In genomic region chr2:233572468-233572867, GRCh38 we compare ENCODE assay signal across 26 cellular contexts. TPM values are rescaled to one million over a fixed set of nuclear protein-coding genes. Genes with fewer than 3 reads are reported as not detected.
"Had no signal": no experiment of that assay in that cellular context is flagged by ENCODE, and none has a peak within 500 bp of the region (broad histone marks: within the 10 kb centered on the region; RNA-seq: fewer than 3 reads in every experiment).

No MANE protein-coding gene starts in this region.

- H3K36me3 ChIP-seq: esophagus muscularis mucosa, lower lobe of right lung, spleen, transverse colon had no signal

- H3K9me3 Mint-ChIP-seq: activated naive CD4-positive, alpha-beta T cell treated with anti-CD3 and anti-CD28 coated beads, Interleukin-2, amount 50 U/mL, for 24 hours; activated naive CD8-positive, alpha-beta T cell treated with anti-CD3 and anti-CD28 coated beads, Interleukin-2, amount 50 U/mL, for 24 hours; effector memory CD8-positive, alpha-beta T cell; natural killer cell had no signal

- H3K27ac ChIP-seq: esophagus muscularis mucosa, lower lobe of right lung, spleen, testis, transverse colon had no signal

- ATAC-seq: activated CD8-positive, alpha-beta memory T cell treated with anti-CD3 and anti-CD28 coated beads, Interleukin-2, amount 10 ng/mL, durations not matched to agents 7 days and 5 days; activated CD8-positive, alpha-beta T cell treated with anti-CD3 and anti-CD28 coated beads, Interleukin-2, amount 10 ng/mL, durations not matched to agents 7 days and 5 days; activated naive CD8-positive, alpha-beta T cell treated with anti-CD3 and anti-CD28 coated beads, Interleukin-2, amount 50 U/mL, for 24 hours; effector memory CD8-positive, alpha-beta T cell; left lobe of liver; lower lobe of right lung; natural killer cell; right cardiac atrium; stimulated activated naive CD8-positive, alpha-beta T cell treated with anti-CD3 and anti-CD28 coated beads, Interleukin-15, Interleukin-2, amounts not matched to agents 100 U/mL and 50 U/mL, for 24 hours had no signal

- H3K4me1 ChIP-seq: esophagus muscularis mucosa, lower lobe of right lung, spleen, testis, transverse colon had no signal

- H3K4me1 Mint-ChIP-seq: activated CD8-positive, alpha-beta memory T cell treated with anti-CD3 and anti-CD28 coated beads, Interleukin-2, amount 10 ng/mL, durations not matched to agents 7 days and 5 days; activated naive CD4-positive, alpha-beta T cell treated with anti-CD3 and anti-CD28 coated beads, Interleukin-2, amount 50 U/mL, for 24 hours; activated naive CD8-positive, alpha-beta T cell treated with anti-CD3 and anti-CD28 coated beads, Interleukin-2, amount 50 U/mL, for 24 hours; natural killer cell had no signal

- H3K36me3 Mint-ChIP-seq: activated CD8-positive, alpha-beta memory T cell treated with anti-CD3 and anti-CD28 coated beads, Interleukin-2, amount 10 ng/mL, durations not matched to agents 7 days and 5 days; activated naive CD4-positive, alpha-beta T cell treated with anti-CD3 and anti-CD28 coated beads, Interleukin-2, amount 50 U/mL, for 24 hours; natural killer cell had no signal

- H3K4me3 Mint-ChIP-seq: activated CD8-positive, alpha-beta memory T cell treated with anti-CD3 and anti-CD28 coated beads, Interleukin-2, amount 10 ng/mL, durations not matched to agents 7 days and 5 days; activated CD8-positive, alpha-beta T cell treated with anti-CD3 and anti-CD28 coated beads, Interleukin-2, amount 10 ng/mL, durations not matched to agents 7 days and 5 days; activated naive CD4-positive, alpha-beta T cell treated with anti-CD3 and anti-CD28 coated beads, Interleukin-2, amount 50 U/mL, for 24 hours; activated naive CD8-positive, alpha-beta T cell treated with anti-CD3 and anti-CD28 coated beads, Interleukin-2, amount 50 U/mL, for 24 hours; effector memory CD8-positive, alpha-beta T cell; natural killer cell had no signal

- H3K27me3 Mint-ChIP-seq: activated naive CD4-positive, alpha-beta T cell treated with anti-CD3 and anti-CD28 coated beads, Interleukin-2, amount 50 U/mL, for 24 hours had no signal

- H3K9me3 ChIP-seq: esophagus muscularis mucosa, lower lobe of right lung, spleen, testis, transverse colon had no signal

- H3K27ac Mint-ChIP-seq: activated CD8-positive, alpha-beta memory T cell treated with anti-CD3 and anti-CD28 coated beads, Interleukin-2, amount 10 ng/mL, durations not matched to agents 7 days and 5 days; activated CD8-positive, alpha-beta T cell treated with anti-CD3 and anti-CD28 coated beads, Interleukin-2, amount 10 ng/mL, durations not matched to agents 7 days and 5 days; activated naive CD4-positive, alpha-beta T cell treated with anti-CD3 and anti-CD28 coated beads, Interleukin-2, amount 50 U/mL, for 24 hours; activated naive CD8-positive, alpha-beta T cell treated with anti-CD3 and anti-CD28 coated beads, Interleukin-2, amount 50 U/mL, for 24 hours; activated T-helper 2 cell treated with anti-CD3 and anti-CD28 coated beads, Interferon-gamma antibody, Interleukin-2, Interleukin-4, amounts not matched to agents 10 μg/mL and 5 μg/mL and 100 μg/mL, durations not matched to agents 14 hours and 24 hours and 36 hours; effector memory CD8-positive, alpha-beta T cell; natural killer cell had no signal

- H3K27me3 ChIP-seq: esophagus muscularis mucosa, spleen, testis, transverse colon had no signal

- DNase-seq: activated CD4-positive, alpha-beta T cell treated with anti-CD3 and anti-CD28 coated beads for 1 hour; activated CD8-positive, alpha-beta memory T cell treated with anti-CD3 and anti-CD28 coated beads, Interleukin-2, amount 10 ng/mL, durations not matched to agents 7 days and 5 days; activated CD8-positive, alpha-beta T cell treated with anti-CD3 and anti-CD28 coated beads, Interleukin-2, amount 10 ng/mL, durations not matched to agents 7 days and 5 days; activated naive CD8-positive, alpha-beta T cell treated with anti-CD3 and anti-CD28 coated beads, Interleukin-2, amount 50 U/mL, for 24 hours; activated T-cell treated with anti-CD3 and anti-CD28 coated beads, Interleukin-2, amount 50 U/mL, for 48 hours; amygdala; caudate nucleus; cortex of kidney; effector memory CD8-positive, alpha-beta T cell; kidney glomerular epithelial cell; lower lobe of right lung; mesendoderm; natural killer cell; right cardiac atrium; spleen; stimulated activated naive CD8-positive, alpha-beta T cell treated with anti-CD3 and anti-CD28 coated beads, Interleukin-15, Interleukin-2, amounts not matched to agents 100 U/mL and 50 U/mL, for 24 hours; testis; transverse colon had no signal

- H3K4me3 ChIP-seq: esophagus muscularis mucosa, lower lobe of right lung, spleen, testis, transverse colon had no signal

RNA-seq across cellular contexts. Expression of gene UGT1A8, which starts 45.0 kb away (rescaled TPM):
- total RNA-seq: activated CD8-positive, alpha-beta memory T cell treated with anti-CD3 and anti-CD28 coated beads, Interleukin-2, amount 10 ng/mL, durations not matched to agents 7 days and 5 days; activated CD8-positive, alpha-beta T cell treated with anti-CD3 and anti-CD28 coated beads, Interleukin-2, amount 10 ng/mL, durations not matched to agents 7 days and 5 days; activated T-helper 2 cell treated with anti-CD3 and anti-CD28 coated beads, Interferon-gamma antibody, Interleukin-2, Interleukin-4, amounts not matched to agents 10 μg/mL and 5 μg/mL and 100 μg/mL, durations not matched to agents 14 hours and 24 hours and 36 hours; chondrocyte; esophagus muscularis mucosa; frontal cortex; lower lobe of right lung; mononuclear cell; natural killer cell; omental fat pad; right cardiac atrium; spleen had no signal
- polyA plus RNA-seq: right cardiac atrium, spleen had no signal
